Comparison of ENCODE assay signal across 1 cellular context in the genomic region with DNA sequence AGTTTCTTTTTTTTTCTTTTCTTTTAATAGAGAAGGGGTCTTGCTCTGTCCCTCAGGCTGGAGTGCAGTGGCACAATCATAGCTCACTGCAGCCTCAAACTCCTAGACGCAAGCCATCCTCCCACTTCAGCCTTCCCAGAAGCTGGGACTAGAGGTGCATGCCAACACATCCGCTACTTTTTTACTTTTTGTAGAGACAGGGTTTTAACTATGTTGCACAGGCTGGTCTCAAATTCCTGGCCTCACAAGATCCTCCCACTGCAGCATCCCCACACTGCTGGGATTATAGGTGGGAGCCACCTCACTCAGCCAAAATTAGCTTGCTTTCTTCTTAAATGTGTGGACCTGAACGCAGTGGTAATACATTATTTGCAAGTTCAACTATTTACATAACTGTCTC.
TF ChIP-seq lines count a peak whose summit lies in the region.

No MANE protein-coding gene starts in this region.

TF ChIP-seq in H1, 55 proteins besides CTCF, POLR2A, EP300 and RAD21:
- TF ChIP-seq GABPA (IDR thresholded peaks at IDR 0.05; ENCODE audit: borderline replicate concordance, insufficient read depth, low read length) (no peak), TBP (IDR thresholded peaks at IDR 0.05; ENCODE audit: low read depth, low read length) (no peak), BCL11A (IDR thresholded peaks at IDR 0.05; ENCODE audit: low read depth in 2 of 2, low read length in 2 of 2) (no peak), CBX5 (IDR thresholded peaks at IDR 0.05; ENCODE audit: low read depth, low read length) (no peak), YY1 (IDR thresholded peaks at IDR 0.05; ENCODE audit: low read depth, low read length) (no peak), SP4 (IDR thresholded peaks at IDR 0.05; ENCODE audit: low read length) (no peak), EZH2 (IDR thresholded peaks at IDR 0.05; ENCODE audit: low read depth, low read length, severe bottlenecking) (no peak), NANOG (IDR thresholded peaks at IDR 0.05; ENCODE audit: insufficient read depth, low read depth, low read length, poor library complexity, severe bottlenecking) (no peak), RNF2 (IDR thresholded peaks at IDR 0.05; ENCODE audit: borderline replicate concordance, low read depth, low read length, missing control alignments, poor library complexity, severe bottlenecking) (no peak), TAF1 (IDR thresholded peaks at IDR 0.05; ENCODE audit: low read depth, low read length) (no peak), EGR1 (IDR thresholded peaks at IDR 0.05; ENCODE audit: borderline replicate concordance, low read depth, low read length) (no peak), SIRT6 (IDR thresholded peaks at IDR 0.05; ENCODE audit: low read length) (no peak), HDAC2 (IDR thresholded peaks at IDR 0.05; ENCODE audit: borderline replicate concordance in 1 of 2, low read depth in 2 of 2, low read length in 2 of 2) (no peak)
- TF ChIP-seq, protein P1, sequence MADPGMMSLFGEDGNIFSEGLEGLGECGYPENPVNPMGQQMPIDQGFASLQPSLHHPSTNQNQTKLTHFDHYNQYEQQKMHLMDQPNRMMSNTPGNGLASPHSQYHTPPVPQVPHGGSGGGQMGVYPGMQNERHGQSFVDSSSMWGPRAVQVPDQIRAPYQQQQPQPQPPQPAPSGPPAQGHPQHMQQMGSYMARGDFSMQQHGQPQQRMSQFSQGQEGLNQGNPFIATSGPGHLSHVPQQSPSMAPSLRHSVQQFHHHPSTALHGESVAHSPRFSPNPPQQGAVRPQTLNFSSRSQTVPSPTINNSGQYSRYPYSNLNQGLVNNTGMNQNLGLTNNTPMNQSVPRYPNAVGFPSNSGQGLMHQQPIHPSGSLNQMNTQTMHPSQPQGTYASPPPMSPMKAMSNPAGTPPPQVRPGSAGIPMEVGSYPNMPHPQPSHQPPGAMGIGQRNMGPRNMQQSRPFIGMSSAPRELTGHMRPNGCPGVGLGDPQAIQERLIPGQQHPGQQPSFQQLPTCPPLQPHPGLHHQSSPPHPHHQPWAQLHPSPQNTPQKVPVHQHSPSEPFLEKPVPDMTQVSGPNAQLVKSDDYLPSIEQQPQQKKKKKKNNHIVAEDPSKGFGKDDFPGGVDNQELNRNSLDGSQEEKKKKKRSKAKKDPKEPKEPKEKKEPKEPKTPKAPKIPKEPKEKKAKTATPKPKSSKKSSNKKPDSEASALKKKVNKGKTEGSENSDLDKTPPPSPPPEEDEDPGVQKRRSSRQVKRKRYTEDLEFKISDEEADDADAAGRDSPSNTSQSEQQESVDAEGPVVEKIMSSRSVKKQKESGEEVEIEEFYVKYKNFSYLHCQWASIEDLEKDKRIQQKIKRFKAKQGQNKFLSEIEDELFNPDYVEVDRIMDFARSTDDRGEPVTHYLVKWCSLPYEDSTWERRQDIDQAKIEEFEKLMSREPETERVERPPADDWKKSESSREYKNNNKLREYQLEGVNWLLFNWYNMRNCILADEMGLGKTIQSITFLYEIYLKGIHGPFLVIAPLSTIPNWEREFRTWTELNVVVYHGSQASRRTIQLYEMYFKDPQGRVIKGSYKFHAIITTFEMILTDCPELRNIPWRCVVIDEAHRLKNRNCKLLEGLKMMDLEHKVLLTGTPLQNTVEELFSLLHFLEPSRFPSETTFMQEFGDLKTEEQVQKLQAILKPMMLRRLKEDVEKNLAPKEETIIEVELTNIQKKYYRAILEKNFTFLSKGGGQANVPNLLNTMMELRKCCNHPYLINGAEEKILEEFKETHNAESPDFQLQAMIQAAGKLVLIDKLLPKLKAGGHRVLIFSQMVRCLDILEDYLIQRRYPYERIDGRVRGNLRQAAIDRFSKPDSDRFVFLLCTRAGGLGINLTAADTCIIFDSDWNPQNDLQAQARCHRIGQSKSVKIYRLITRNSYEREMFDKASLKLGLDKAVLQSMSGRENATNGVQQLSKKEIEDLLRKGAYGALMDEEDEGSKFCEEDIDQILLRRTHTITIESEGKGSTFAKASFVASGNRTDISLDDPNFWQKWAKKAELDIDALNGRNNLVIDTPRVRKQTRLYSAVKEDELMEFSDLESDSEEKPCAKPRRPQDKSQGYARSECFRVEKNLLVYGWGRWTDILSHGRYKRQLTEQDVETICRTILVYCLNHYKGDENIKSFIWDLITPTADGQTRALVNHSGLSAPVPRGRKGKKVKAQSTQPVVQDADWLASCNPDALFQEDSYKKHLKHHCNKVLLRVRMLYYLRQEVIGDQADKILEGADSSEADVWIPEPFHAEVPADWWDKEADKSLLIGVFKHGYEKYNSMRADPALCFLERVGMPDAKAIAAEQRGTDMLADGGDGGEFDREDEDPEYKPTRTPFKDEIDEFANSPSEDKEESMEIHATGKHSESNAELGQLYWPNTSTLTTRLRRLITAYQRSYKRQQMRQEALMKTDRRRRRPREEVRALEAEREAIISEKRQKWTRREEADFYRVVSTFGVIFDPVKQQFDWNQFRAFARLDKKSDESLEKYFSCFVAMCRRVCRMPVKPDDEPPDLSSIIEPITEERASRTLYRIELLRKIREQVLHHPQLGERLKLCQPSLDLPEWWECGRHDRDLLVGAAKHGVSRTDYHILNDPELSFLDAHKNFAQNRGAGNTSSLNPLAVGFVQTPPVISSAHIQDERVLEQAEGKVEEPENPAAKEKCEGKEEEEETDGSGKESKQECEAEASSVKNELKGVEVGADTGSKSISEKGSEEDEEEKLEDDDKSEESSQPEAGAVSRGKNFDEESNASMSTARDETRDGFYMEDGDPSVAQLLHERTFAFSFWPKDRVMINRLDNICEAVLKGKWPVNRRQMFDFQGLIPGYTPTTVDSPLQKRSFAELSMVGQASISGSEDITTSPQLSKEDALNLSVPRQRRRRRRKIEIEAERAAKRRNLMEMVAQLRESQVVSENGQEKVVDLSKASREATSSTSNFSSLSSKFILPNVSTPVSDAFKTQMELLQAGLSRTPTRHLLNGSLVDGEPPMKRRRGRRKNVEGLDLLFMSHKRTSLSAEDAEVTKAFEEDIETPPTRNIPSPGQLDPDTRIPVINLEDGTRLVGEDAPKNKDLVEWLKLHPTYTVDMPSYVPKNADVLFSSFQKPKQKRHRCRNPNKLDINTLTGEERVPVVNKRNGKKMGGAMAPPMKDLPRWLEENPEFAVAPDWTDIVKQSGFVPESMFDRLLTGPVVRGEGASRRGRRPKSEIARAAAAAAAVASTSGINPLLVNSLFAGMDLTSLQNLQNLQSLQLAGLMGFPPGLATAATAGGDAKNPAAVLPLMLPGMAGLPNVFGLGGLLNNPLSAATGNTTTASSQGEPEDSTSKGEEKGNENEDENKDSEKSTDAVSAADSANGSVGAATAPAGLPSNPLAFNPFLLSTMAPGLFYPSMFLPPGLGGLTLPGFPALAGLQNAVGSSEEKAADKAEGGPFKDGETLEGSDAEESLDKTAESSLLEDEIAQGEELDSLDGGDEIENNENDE (IDR thresholded peaks at IDR 0.05; ENCODE audit: insufficient replicate concordance, low read length): no peak
- TF ChIP-seq, protein P2, sequence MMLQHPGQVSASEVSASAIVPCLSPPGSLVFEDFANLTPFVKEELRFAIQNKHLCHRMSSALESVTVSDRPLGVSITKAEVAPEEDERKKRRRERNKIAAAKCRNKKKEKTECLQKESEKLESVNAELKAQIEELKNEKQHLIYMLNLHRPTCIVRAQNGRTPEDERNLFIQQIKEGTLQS (IDR thresholded peaks at IDR 0.05; ENCODE audit: insufficient read depth, low read depth, low read length): no peak
- TF ChIP-seq, protein P3, sequence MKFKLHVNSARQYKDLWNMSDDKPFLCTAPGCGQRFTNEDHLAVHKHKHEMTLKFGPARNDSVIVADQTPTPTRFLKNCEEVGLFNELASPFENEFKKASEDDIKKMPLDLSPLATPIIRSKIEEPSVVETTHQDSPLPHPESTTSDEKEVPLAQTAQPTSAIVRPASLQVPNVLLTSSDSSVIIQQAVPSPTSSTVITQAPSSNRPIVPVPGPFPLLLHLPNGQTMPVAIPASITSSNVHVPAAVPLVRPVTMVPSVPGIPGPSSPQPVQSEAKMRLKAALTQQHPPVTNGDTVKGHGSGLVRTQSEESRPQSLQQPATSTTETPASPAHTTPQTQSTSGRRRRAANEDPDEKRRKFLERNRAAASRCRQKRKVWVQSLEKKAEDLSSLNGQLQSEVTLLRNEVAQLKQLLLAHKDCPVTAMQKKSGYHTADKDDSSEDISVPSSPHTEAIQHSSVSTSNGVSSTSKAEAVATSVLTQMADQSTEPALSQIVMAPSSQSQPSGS (IDR thresholded peaks at IDR 0.05; ENCODE audit: low read length): no peak
